In genomic region chr7:25179771-25180591, GRCh38 we compare ENCODE assay signal across 8 cellular contexts. TPM values are rescaled to one million over a fixed set of nuclear protein-coding genes. Genes with fewer than 3 reads are reported as not detected.
DNase-seq lines count a peak whose midpoint lies in the region; ATAC-seq and TF ChIP-seq lines count a peak whose summit lies in the region.

No MANE protein-coding gene starts in this region.

- no peaks in the 10 kb centered on the region for H3K9me3 ChIP-seq in CD8-positive, alpha-beta T cell (ENCODE audit: low read length)
- H3K9me3 ChIP-seq in lower lobe of right lung: no peaks in the 10 kb centered on the region

- peaks cover 22% of the 10 kb centered on the region for H3K4me1 Mint-ChIP-seq in CD8-positive, alpha-beta T cell (ENCODE audit: low read depth)

- H3K4me1 ChIP-seq in CD8-positive, alpha-beta T cell (ENCODE audit: insufficient read depth, low read length): peaks cover 7% of the 10 kb centered on the region
- H3K4me1 ChIP-seq in lower lobe of right lung: peaks cover 13% of the 10 kb centered on the region

- no peaks in the 10 kb centered on the region for H3K36me3 ChIP-seq in CD8-positive, alpha-beta T cell (ENCODE audit: insufficient read depth, low read length)
- no peaks in the 10 kb centered on the region for H3K36me3 ChIP-seq in lower lobe of right lung

- H3K4me3 ChIP-seq in CD8-positive, alpha-beta T cell (ENCODE audit: low read depth, low read length): peak overlapping the region; percentile 70
- peak overlapping the region; percentile 72 for H3K4me3 ChIP-seq in lower lobe of right lung

- H3K27me3 ChIP-seq in CD8-positive, alpha-beta T cell (ENCODE audit: insufficient read depth, low read length): no peaks in the 10 kb centered on the region
- H3K27me3 ChIP-seq in lower lobe of right lung (ENCODE audit: low read depth): no peaks in the 10 kb centered on the region

- intact Hi-C loops in CD8-positive, alpha-beta T cell (cut with DNase I, micrococcal nuclease): loop anchor here (1.0 to 10.0 kb wide), 10 partner anchors 55 to 1885 kb away; partner anchors contain the start of genes CCDC126 (in 2 of the 2), CYCS (in 2 of the 2), OSBPL3 (in 2 of the 2) and MALSU1 (in 1 of the 2)
- intact Hi-C loops in lower lobe of right lung (cut with DNase I): no loop called here

- peak overlapping the region; percentile 92 for H3K27ac Mint-ChIP-seq in CD8-positive, alpha-beta T cell

- ATAC-seq in CD8-positive, alpha-beta T cell: peak; percentile 98
- ATAC-seq in GM19438 (IDR thresholded peaks at IDR 0.05; ENCODE audit: low read depth, unreplicated experiment) (peak; percentile 95), HG03565 (IDR thresholded peaks at IDR 0.05; ENCODE audit: unreplicated experiment) (peak; percentile 93), lower lobe of right lung (peak; percentile 99)

- peak overlapping the region; percentile 91 for H3K4me3 Mint-ChIP-seq in CD8-positive, alpha-beta T cell

- peaks cover under 1% of the 10 kb centered on the region for H3K27me3 Mint-ChIP-seq in CD8-positive, alpha-beta T cell (ENCODE audit: low read depth)

- H3K27ac ChIP-seq in CD8-positive, alpha-beta T cell (ENCODE audit: low read depth, low read length): peak overlapping the region; percentile 57
- peak overlapping the region; percentile 88 for H3K27ac ChIP-seq in lower lobe of right lung

- POLR2A ChIA-PET in CD8-positive, alpha-beta T cell (lab: Charles Lee): interaction anchor here (0.5 to 1.6 kb wide), 3 partner anchors 9 to 1584 kb away, joined by 3 to 11 read pairs (median 3); partner anchors contain the start of gene CYCS

- TF ChIP-seq CTCF in CD8-positive, alpha-beta T cell (IDR thresholded peaks at IDR 0.05): peak; percentile 91
- peak; percentile 90 for TF ChIP-seq CTCF in lower lobe of right lung (IDR thresholded peaks at IDR 0.05)

- peaks cover 6% of the 10 kb centered on the region for H3K36me3 Mint-ChIP-seq in CD8-positive, alpha-beta T cell

- H3K9me3 Mint-ChIP-seq in CD8-positive, alpha-beta T cell: no peaks in the 10 kb centered on the region

- CTCF ChIA-PET in CD8-positive, alpha-beta T cell (lab: Charles Lee): interaction anchor here (0.6 to 1.0 kb wide), 3 partner anchors 11 to 49 kb away, joined by 3 read pairs; no protein-coding TSS in a partner anchor

- peak; percentile 92 to 99 (median 97) for DNase-seq in CD8-positive, alpha-beta T cell
- DNase-seq in NCI-H748 (lab: John Stamatoyannopoulos, UW; ENCODE audit: unreplicated experiment): peak; percentile 88
- DNase-seq in activated CD4-positive, alpha-beta T cell treated with anti-CD3 and anti-CD28 coated beads, Interleukin-2, amount 50 U/mL, for 4 hours: peak; percentile 91 to 92
- DNase-seq in dermis microvascular lymphatic vessel endothelial cell (ENCODE audit: low read depth in 2 of 2): peak; percentile 25 to 73
- DNase-seq in lower lobe of right lung: peak; percentile 94
- DNase-seq in stimulated activated CD4-positive, alpha-beta T cell treated with anti-CD3 and anti-CD28 coated beads, Interleukin-4, amount 100 ng/mL, for 48 hours (ENCODE audit: low read depth in 2 of 2): peak; percentile 92 to 98

RNA-seq across cellular contexts. Expression of gene NPVF, which starts 48.3 kb away (rescaled TPM):
- total RNA-seq in CD8-positive, alpha-beta T cell: not detected
- total RNA-seq in dermis microvascular lymphatic vessel endothelial cell (not detected in 2 replicates), lower lobe of right lung (not detected)

RNA-seq across cellular contexts. Expression of gene CYCS, which starts 54.9 kb away (rescaled TPM):
- total RNA-seq in CD8-positive, alpha-beta T cell: 100 to 1,000 TPM; 135 to 140 TPM
- 25.7 and 31.5 TPM in 2 replicates for total RNA-seq in dermis microvascular lymphatic vessel endothelial cell
- total RNA-seq in lower lobe of right lung: 62.3 TPM

Comparison
In these comparisons a context has a peak if more than half of its experiments do, and no peak if none do; other contexts are left out.
1. Peak in every context shown above with its lines: DNase-seq, ATAC-seq, H3K4me3 ChIP-seq and H3K27ac ChIP-seq.